Comparison of ENCODE assay signal across 9 cellular contexts in genomic region chr7:137987968-137988367, GRCh38. TPM values are rescaled to one million over a fixed set of nuclear protein-coding genes. Genes with fewer than 3 reads are reported as not detected.
A peak's percentile ranks its signal among the peaks of the same experiment; 100 is the strongest.
DNase-seq lines count a peak whose midpoint lies in the region; ATAC-seq, FAIRE-seq and TF ChIP-seq lines count a peak whose summit lies in the region.
"Had no signal": no experiment of that assay in that cellular context is flagged by ENCODE, and none has a peak within 500 bp of the region (broad histone marks: within the 10 kb centered on the region; RNA-seq: fewer than 3 reads in every experiment).

No MANE protein-coding gene starts in this region.

- CTCF ChIA-PET in K562 (lab: Yijun Ruan, JAX; ENCODE audit: low intra/inter-chr PET ratio): no interaction called here

- WGBS in K562 (ENCODE audit: insufficient coverage, low coverage, missing lambda C conversion rate): 72% methylated on average over 4 of the region's 4 CpGs
- 53 to 56% methylated on average over 3 to 4 of the region's 4 CpGs for WGBS in transverse colon (ENCODE audit: low coverage in 1 of 2), 2 donors

- H3K27me3 ChIP-seq in K562 (ENCODE audit: control insufficient read depth in 2 of 2, insufficient read depth in 2 of 2, low read length in 2 of 2): no peaks in the 10 kb centered on the region
- no peaks in the 10 kb centered on the region for H3K27me3 ChIP-seq in transverse colon

- no peak overlapping the region for H3K4me2 ChIP-seq in K562 (ENCODE audit: insufficient read depth, low read length)

- TF ChIP-seq RAD21 in K562 (CRISPR knock-in tag; conservative IDR thresholded peaks at IDR 0.05 in 1 of 2, IDR thresholded peaks at IDR 0.05 in 1 of 2): no peak

- ATAC-seq in activated naive CD8-positive, alpha-beta T cell treated with anti-CD3 and anti-CD28 coated beads, Interleukin-2, amount 10 ng/mL, durations not matched to agents 7 days and 5 days (ENCODE audit: low read depth): peak; percentile 39
- peak; percentile 37 for ATAC-seq in HG03060 (IDR thresholded peaks at IDR 0.05; ENCODE audit: low read depth, unreplicated experiment)
- no peak for ATAC-seq in K562

- no peaks in the 10 kb centered on the region for H3K27me3 Mint-ChIP-seq in activated naive CD8-positive, alpha-beta T cell treated with anti-CD3 and anti-CD28 coated beads, Interleukin-2, amount 10 ng/mL, durations not matched to agents 7 days and 5 days
- H3K27me3 Mint-ChIP-seq in activated naive CD8-positive, alpha-beta T cell treated with anti-CD3 and anti-CD28 coated beads for 36 hours: no peaks in the 10 kb centered on the region
- peaks cover 4% of the 10 kb centered on the region for H3K27me3 Mint-ChIP-seq in glutamatergic neuron (ENCODE audit: unreplicated experiment)

- no TSS peak for BruUV-seq in K562 (replicated peaks; lab: Mats Ljungman, UMichigan)

- peaks cover 6% of the 10 kb centered on the region for H3K36me3 Mint-ChIP-seq in activated naive CD8-positive, alpha-beta T cell treated with anti-CD3 and anti-CD28 coated beads, Interleukin-2, amount 10 ng/mL, durations not matched to agents 7 days and 5 days
- H3K36me3 Mint-ChIP-seq in activated naive CD8-positive, alpha-beta T cell treated with anti-CD3 and anti-CD28 coated beads for 36 hours: peaks cover 19% of the 10 kb centered on the region
- H3K36me3 Mint-ChIP-seq in glutamatergic neuron (ENCODE audit: unreplicated experiment): peaks cover 8% of the 10 kb centered on the region

- no peak overlapping the region for H3K27ac ChIP-seq in K562 (ENCODE audit: extremely low read depth, low read depth, low read length)
- peak overlapping the region; percentile 80 to 99 (median 94) for H3K27ac ChIP-seq in transverse colon
- H3K27ac ChIP-seq: SK-N-MC had no signal

- H3K4me1 ChIP-seq in K562 (replicated peaks in 1 of 2; ENCODE audit: control insufficient read depth in 2 of 2, insufficient read depth in 2 of 2, low read length in 2 of 2): peaks cover 57 to 70% of the 10 kb centered on the region in 2 experiments
- H3K4me1 ChIP-seq in transverse colon: peaks cover 33 to 96% (median 75%) of the 10 kb centered on the region in 4 donors

- DNase-seq in activated naive CD8-positive, alpha-beta T cell treated with anti-CD3 and anti-CD28 coated beads, Interleukin-2, amount 10 ng/mL, durations not matched to agents 7 days and 5 days: no peak
- no peak for DNase-seq in activated naive CD8-positive, alpha-beta T cell treated with anti-CD3 and anti-CD28 coated beads for 36 hours
- no peak for DNase-seq in K562 (ENCODE audit: extremely low read depth in 1 of 4, low spot score in 3 of 4)
- peak; percentile 47 for DNase-seq in transverse colon
- no peak for DNase-seq in amniotic stem cell (lab: John Stamatoyannopoulos, UW)
- no peak for DNase-seq in NCI-H1105 treated with DMSO at 0.1 percent for 48 hours (lab: John Stamatoyannopoulos, UW)
- DNase-seq in glutamatergic neuron: no peak

- TF ChIP-seq CTCF in K562 (IDR thresholded peaks at IDR 0.05 in 2 of 3, conservative IDR thresholded peaks at IDR 0.05 in 1 of 3; ENCODE audit: insufficient read depth in 2 of 3, low read depth in 1 of 3, low read length in 3 of 3): no peak
- TF ChIP-seq CTCF in transverse colon (IDR thresholded peaks at IDR 0.05): no peak
- TF ChIP-seq CTCF in glutamatergic neuron (IDR thresholded peaks at IDR 0.05; ENCODE audit: partially characterized antibody, unreplicated experiment): no peak

- H3K36me3 ChIP-seq in K562 (ENCODE audit: control insufficient read depth, insufficient read depth, low read length): peaks cover 12% of the 10 kb centered on the region
- H3K36me3 ChIP-seq in transverse colon: no peaks in the 10 kb centered on the region

- H2AFZ ChIP-seq in K562 (ENCODE audit: low read depth, low read length): no peak overlapping the region

- TF ChIP-seq POLR2A in K562 (conservative IDR thresholded peaks at IDR 0.05) (no peak), transverse colon (IDR thresholded peaks at IDR 0.05) (no peak)

- no peak for TF ChIP-seq EP300 in K562 (IDR thresholded peaks at IDR 0.05; ENCODE audit: low read length)
- TF ChIP-seq EP300 in transverse colon (IDR thresholded peaks at IDR 0.05; ENCODE audit: low read depth): no peak

- intact Hi-C loops in K562 (cut with micrococcal nuclease) (no loop called here), transverse colon (cut with DNase I; ENCODE audit: low total_unique reads) (no loop called here)

- FAIRE-seq in K562 (lab: Jason Lieb, UNC): no peak

- POLR2A ChIA-PET in activated naive CD8-positive, alpha-beta T cell treated with anti-CD3 and anti-CD28 coated beads, Interleukin-2, amount 10 ng/mL, durations not matched to agents 7 days and 5 days (lab: Charles Lee): no interaction called here
- POLR2A ChIA-PET in K562 (lab: Yijun Ruan, JAX): interaction anchor here (0.6 to 3.1 kb wide), 4 partner anchors 9 to 14 kb away, joined by 3 to 14 read pairs (median 4); partner anchors contain the start of gene CREB3L2

- H3K4me3 Mint-ChIP-seq in activated naive CD8-positive, alpha-beta T cell treated with anti-CD3 and anti-CD28 coated beads, Interleukin-2, amount 10 ng/mL, durations not matched to agents 7 days and 5 days: no peak overlapping the region
- no peak overlapping the region for H3K4me3 Mint-ChIP-seq in activated naive CD8-positive, alpha-beta T cell treated with anti-CD3 and anti-CD28 coated beads for 36 hours
- no peak overlapping the region for H3K4me3 Mint-ChIP-seq in glutamatergic neuron (ENCODE audit: unreplicated experiment)

- H3K4me3 ChIP-seq in K562: no peak overlapping the region
- H3K4me3 ChIP-seq in transverse colon: no peak overlapping the region
- H3K4me3 ChIP-seq: SK-N-MC had no signal

- peaks cover 19% of the 10 kb centered on the region for H3K4me1 Mint-ChIP-seq in activated naive CD8-positive, alpha-beta T cell treated with anti-CD3 and anti-CD28 coated beads, Interleukin-2, amount 10 ng/mL, durations not matched to agents 7 days and 5 days
- peaks cover 11% of the 10 kb centered on the region for H3K4me1 Mint-ChIP-seq in activated naive CD8-positive, alpha-beta T cell treated with anti-CD3 and anti-CD28 coated beads for 36 hours
- H3K4me1 Mint-ChIP-seq in glutamatergic neuron (ENCODE audit: low read depth, unreplicated experiment): peaks cover 29% of the 10 kb centered on the region

- H3K79me2 ChIP-seq in K562 (ENCODE audit: control insufficient read depth, insufficient read depth, low read length): peaks cover 95% of the 10 kb centered on the region

- peaks cover 3% of the 10 kb centered on the region for H3K9me3 Mint-ChIP-seq in activated naive CD8-positive, alpha-beta T cell treated with anti-CD3 and anti-CD28 coated beads, Interleukin-2, amount 10 ng/mL, durations not matched to agents 7 days and 5 days
- peaks cover 3% of the 10 kb centered on the region for H3K9me3 Mint-ChIP-seq in activated naive CD8-positive, alpha-beta T cell treated with anti-CD3 and anti-CD28 coated beads for 36 hours
- H3K9me3 Mint-ChIP-seq in glutamatergic neuron (ENCODE audit: unreplicated experiment): peaks cover 8% of the 10 kb centered on the region

- H3K9ac ChIP-seq in K562 (ENCODE audit: insufficient read depth in 1 of 2, low read depth in 2 of 2, low read length in 2 of 2): peak overlapping the region in 1 of 2 experiments; percentile 69; a peak in 1 of 4 replicates

- in situ Hi-C loops in K562 (cut with MboI) (no loop called here), transverse colon (cut with MboI; ENCODE audit: low pct_ligation_motif_present in 1 of 4, low pct_unique_long_range_greater_than_20kb in 1 of 4, low sequenced_read_pairs in 3 of 4) (no loop called here)

- peak overlapping the region; percentile 63 for H3K27ac Mint-ChIP-seq in activated naive CD8-positive, alpha-beta T cell treated with anti-CD3 and anti-CD28 coated beads, Interleukin-2, amount 10 ng/mL, durations not matched to agents 7 days and 5 days
- H3K27ac Mint-ChIP-seq in activated naive CD8-positive, alpha-beta T cell treated with anti-CD3 and anti-CD28 coated beads for 36 hours: no peak overlapping the region
- H3K27ac Mint-ChIP-seq in glutamatergic neuron (ENCODE audit: unreplicated experiment): no peak overlapping the region

- peaks cover 10% of the 10 kb centered on the region for H3K9me1 ChIP-seq in K562 (ENCODE audit: control insufficient read depth, insufficient read depth, low read length)

- H3K9me3 ChIP-seq in K562 (replicated peaks; ENCODE audit: control insufficient read depth, insufficient read depth, low read depth, low read length) (no peaks in the 10 kb centered on the region; the same call in 1 of the 2 replicates), transverse colon (no peaks in the 10 kb centered on the region)

- H4K20me1 ChIP-seq in K562 (replicated peaks; ENCODE audit: control insufficient read depth, insufficient read depth, low read length): peaks cover 26% of the 10 kb centered on the region

RNA-seq across cellular contexts. Expression of gene CREB3L2, which starts 13.9 kb away (rescaled TPM):
- 10 to 100 TPM; 20.6 to 25.4 TPM for total RNA-seq in activated naive CD8-positive, alpha-beta T cell treated with anti-CD3 and anti-CD28 coated beads, Interleukin-2, amount 10 ng/mL, durations not matched to agents 7 days and 5 days
- 10 to 100 TPM; 20.4 to 21.8 TPM for total RNA-seq in activated naive CD8-positive, alpha-beta T cell treated with anti-CD3 and anti-CD28 coated beads for 36 hours
- 58.2 and 65.5 TPM in 2 replicates for total RNA-seq in K562 (2011; cell fraction: chromatin; rRNA removed; ENCODE audit: low replicate concordance)
- total RNA-seq in K562 (2011; cell fraction: nucleolus; rRNA removed): 39.9 and 41.2 TPM in 2 replicates
- total RNA-seq in K562 (2011; cell fraction: nucleoplasm; rRNA removed): 52.9 and 82.7 TPM in 2 replicates
- total RNA-seq in K562 (2014; rRNA removed): 10.2 and 19.6 TPM in 2 replicates
- total RNA-seq in K562 (2014; rRNA removed; fragmentation: Illumina TruSeq; extraction: Trizol): 13.8 and 15.2 TPM in 2 replicates
- 16.0 and 17.5 TPM in 2 replicates for total RNA-seq in K562 (2015; rRNA removed; fragmentation: Illumina TruSeq; extraction: Trizol)
- total RNA-seq in K562 (2021): 44.7 and 45.6 TPM in 2 replicates
- polyA plus RNA-seq in K562 (2011; rRNA removed): 17.1 and 37.9 TPM in 2 replicates
- 15.4 and 27.7 TPM in 2 replicates for polyA plus RNA-seq in K562 (2011; cell fraction: cytosol; rRNA removed)
- polyA plus RNA-seq in K562 (2011; cell fraction: nucleus; rRNA removed): 24.4 and 31.2 TPM in 2 replicates
- polyA plus RNA-seq in K562 (2012): 20.5 and 29.6 TPM in 2 replicates
- 26.9 and 27.4 TPM in 2 replicates for polyA plus RNA-seq in K562 (2014; fragmentation: Illumina TruSeq; extraction: Trizol)
- polyA plus RNA-seq in K562 (2014; fragmentation: Nextera tagmentation; extraction: Ambion mirVana): 1 to 10 TPM; 7.1 to 8.8 TPM
- 15.8 and 18.7 TPM in 2 replicates for polyA plus RNA-seq in K562 (2014; rRNA removed)
- polyA minus RNA-seq in K562 (2011; rRNA and poly(A)+ RNA removed): 30.2 and 46.2 TPM in 2 replicates
- 19.4 and 34.7 TPM in 2 replicates for polyA minus RNA-seq in K562 (2011; cell fraction: cytosol; rRNA and poly(A)+ RNA removed)
- 24.1 and 55.8 TPM in 2 replicates for polyA minus RNA-seq in K562 (2011; cell fraction: nucleus; rRNA and poly(A)+ RNA removed)
- total RNA-seq in transverse colon: 10 to 100 TPM; 16.4 to 37.0 (median 19.9) TPM
- 45.4 TPM for total RNA-seq in glutamatergic neuron (ENCODE audit: unreplicated experiment)
